8 cellular contexts compared by ENCODE assay signal in the genomic region with DNA sequence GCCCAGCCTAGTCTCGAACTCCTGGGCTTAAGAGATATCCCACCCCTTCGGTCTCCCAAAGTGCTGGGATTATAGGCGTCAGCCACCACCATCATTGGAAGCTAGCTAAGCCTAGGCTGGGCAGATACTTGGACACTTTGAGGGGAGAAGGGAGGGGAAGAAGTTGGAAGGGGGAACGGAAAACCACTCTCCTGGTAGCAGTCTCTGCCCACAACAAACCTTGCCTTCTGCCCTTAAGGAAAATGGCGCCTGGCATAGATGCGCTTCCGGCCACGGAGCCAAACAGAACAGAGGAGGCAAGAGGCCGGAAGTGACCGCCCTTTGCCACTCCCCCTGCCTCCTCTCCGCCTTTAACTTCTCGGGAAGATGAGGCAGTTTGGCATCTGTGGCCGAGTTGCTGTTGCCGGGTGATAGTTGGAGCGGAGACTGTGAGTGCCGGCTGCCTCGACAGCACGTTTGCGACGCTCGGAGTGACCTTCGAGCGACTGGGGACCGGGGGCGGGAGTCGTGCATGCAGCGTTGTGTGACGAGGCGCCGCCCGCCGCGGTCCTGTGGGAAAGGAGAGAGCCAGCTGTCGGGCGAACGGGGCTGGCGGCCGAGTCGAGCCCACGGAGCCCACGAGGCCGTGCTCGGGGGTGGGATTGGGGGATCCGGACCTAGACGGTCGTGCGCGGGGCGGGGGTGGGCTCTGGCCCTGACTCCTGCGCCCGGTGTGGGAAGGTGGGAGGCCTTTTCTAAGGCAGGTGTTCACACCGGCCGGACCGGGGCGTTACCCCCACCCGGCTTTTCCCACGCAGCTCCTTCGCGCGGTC. TPM values are rescaled to one million over a fixed set of nuclear protein-coding genes. Genes with fewer than 3 reads are reported as not detected.
DNase-seq lines count a peak whose midpoint lies in the region; ATAC-seq and TF ChIP-seq lines count a peak whose summit lies in the region.

A gene (plus strand): TSS at position 327 of the 812 bp plus-strand sequence. CDS start 1,143 bp downstream, outside the sequence.

- H3K9ac ChIP-seq in adipocyte (ENCODE audit: low read length) = peak within 1 kb of the TSS; percentile 92
- peak within 1 kb of the TSS; percentile 14 for H3K9ac ChIP-seq in parathyroid adenoma

- H2AFZ ChIP-seq in parathyroid adenoma = peak within 1 kb of the TSS; percentile 99

- H3K27ac ChIP-seq in cardiac muscle cell (peak within 1 kb of the TSS; percentile 90), parathyroid adenoma (peak within 1 kb of the TSS; percentile 64), tibial nerve (peak within 1 kb of the TSS; percentile 87 to 92 (median 88))

- H3K4me2 ChIP-seq in parathyroid adenoma (ENCODE audit: low read length) = peak within 1 kb of the TSS; percentile 46

- TF ChIP-seq CTCF in GM12875 (IDR thresholded peaks at IDR 0.05; ENCODE audit: borderline replicate concordance, insufficient read depth, low read depth, low read length) = no peak
- TF ChIP-seq CTCF in cardiac muscle cell (IDR thresholded peaks at IDR 0.05; ENCODE audit: low read depth, low read length) = no peak
- TF ChIP-seq CTCF in parathyroid adenoma (IDR thresholded peaks at IDR 0.05) = no peak
- TF ChIP-seq CTCF in tibial nerve (IDR thresholded peaks at IDR 0.05) = peak in 1 of 5 experiments; percentile 17

- H3K36me3 ChIP-seq in adipocyte (ENCODE audit: control insufficient read depth, insufficient read depth, low read length, severe bottlenecking) (peaks cover 23% of the 10 kb centered on the region), cardiac muscle cell (peaks cover 13% of the 10 kb centered on the region), parathyroid adenoma (ENCODE audit: control insufficient read depth, insufficient read depth, low read length) (no peaks in the 10 kb centered on the region), tibial nerve (peaks cover 0 to 25% (median 8%) of the 10 kb centered on the region in 3 donors)

- H3K27me3 ChIP-seq in adipocyte (replicated peaks; ENCODE audit: control insufficient read depth, insufficient read depth, low read length) (no peaks in the 10 kb centered on the region), cardiac muscle cell (no peaks in the 10 kb centered on the region), parathyroid adenoma (ENCODE audit: control insufficient read depth, insufficient read depth, low read length) (no peaks in the 10 kb centered on the region), tibial nerve (no peaks in the 10 kb centered on the region)

- peak in 1 of 2 donors; percentile 86 for TF ChIP-seq POLR2A in tibial nerve (IDR thresholded peaks at IDR 0.05)

- ATAC-seq in HG02798 (IDR thresholded peaks at IDR 0.05; ENCODE audit: poor library complexity, unreplicated experiment) = peak; percentile 97

- H3K4me1 ChIP-seq in adipocyte (ENCODE audit: control insufficient read depth, insufficient read depth, low read length) = peaks cover 15% of the 10 kb centered on the region
- H3K4me1 ChIP-seq in cardiac muscle cell (ENCODE audit: low read depth) = peaks cover 6% of the 10 kb centered on the region
- no peaks in the 10 kb centered on the region for H3K4me1 ChIP-seq in parathyroid adenoma
- peaks cover 0 to 29% (median 7%) of the 10 kb centered on the region in 4 donors for H3K4me1 ChIP-seq in tibial nerve

- DNase-seq in NCI-H1436 (lab: John Stamatoyannopoulos, UW) (peak; percentile 97), T follicular helper cell (ENCODE audit: low read depth) (peak; percentile 83), adipocyte (ENCODE audit: low read depth) (peak; percentile 98), cardiac muscle cell (ENCODE audit: low read depth in 1 of 2, low spot score in 1 of 2) (peak; percentile 94 to 98), tibial nerve (ENCODE audit: low spot score in 2 of 2) (peak; percentile 93 to 97)

- peak; percentile 41 to 89 for TF ChIP-seq EP300 in tibial nerve (IDR thresholded peaks at IDR 0.05)

- H3K9me3 ChIP-seq in adipocyte (ENCODE audit: control insufficient read depth, low read length) = no peaks in the 10 kb centered on the region
- H3K9me3 ChIP-seq in cardiac muscle cell (ENCODE audit: low read depth) = no peaks in the 10 kb centered on the region
- H3K9me3 ChIP-seq in parathyroid adenoma (ENCODE audit: control insufficient read depth, low read length) = no peaks in the 10 kb centered on the region
- H3K9me3 ChIP-seq in tibial nerve = no peaks in the 10 kb centered on the region

- H3K4me3 ChIP-seq in GM12875 (ENCODE audit: low read depth, low read length) (peak within 1 kb of the TSS; percentile 78), adipocyte (ENCODE audit: low read length) (peak within 1 kb of the TSS; percentile 98), cardiac muscle cell (peak within 1 kb of the TSS; percentile 67), parathyroid adenoma (ENCODE audit: low read depth, low read length) (peak within 1 kb of the TSS; percentile 97), tibial nerve (peak within 1 kb of the TSS; percentile 66 to 98 (median 90))

- H3K79me2 ChIP-seq in parathyroid adenoma = no peaks in the 10 kb centered on the region

- 0 to 1% methylated on average over 32 to 58 of the region's 60 CpGs for WGBS in tibial nerve, 2 donors

RNA-seq across cellular contexts. Expression of the gene that starts here (rescaled TPM):
- total RNA-seq in cardiac muscle cell = 21.4 and 25.9 TPM in 2 replicates
- polyA plus RNA-seq in cardiac muscle cell = 17.3 and 24.9 TPM in 2 replicates
- total RNA-seq in tibial nerve = 10 to 100 TPM; 20.0 to 41.7 (median 39.2) TPM

Comparison
In these comparisons a context has a peak if more than half of its experiments do, and no peak if none do; other contexts are left out.
1. Peak in every context shown above with its lines: DNase-seq, ATAC-seq, H3K4me3 ChIP-seq and H3K27ac ChIP-seq.